In the genomic region with DNA sequence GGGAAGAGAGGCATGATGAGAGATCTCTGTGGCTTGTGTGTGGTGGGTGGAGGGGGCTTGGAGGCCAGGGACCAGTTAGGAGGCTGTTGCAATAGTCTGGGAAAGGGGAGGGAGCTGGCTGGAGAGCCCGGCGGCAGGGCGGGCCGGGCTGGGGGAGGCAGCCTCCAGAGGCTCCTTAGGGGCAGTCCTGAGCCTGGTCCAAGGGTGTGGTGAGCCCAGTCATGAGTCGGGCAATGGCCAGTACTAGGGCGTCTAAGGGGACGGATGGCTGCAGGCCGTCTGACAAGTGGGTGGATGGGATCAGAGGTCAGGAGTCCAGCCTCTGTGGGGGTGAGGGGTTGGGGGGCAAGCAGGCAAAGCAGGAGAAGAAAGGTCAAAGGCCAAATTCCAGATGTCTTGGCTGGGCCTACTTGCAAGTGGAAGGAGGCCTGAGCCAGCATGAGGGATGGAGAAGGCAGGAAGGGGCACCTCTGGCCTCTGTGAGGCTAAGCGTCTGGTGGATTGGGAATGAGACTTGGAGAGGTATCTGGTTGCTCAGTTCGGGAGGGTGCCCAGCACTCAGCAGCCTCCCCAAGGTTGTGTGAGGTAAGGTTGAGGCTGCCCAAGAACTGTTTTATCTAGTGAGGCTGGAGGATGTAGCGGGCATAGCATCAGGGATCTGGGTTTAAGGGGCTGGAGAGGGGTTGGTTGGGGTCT, we compare ENCODE assay signal across 16 cellular contexts. TPM values are rescaled to one million over a fixed set of nuclear protein-coding genes. Genes with fewer than 3 reads are reported as not detected.
DNase-seq lines count a peak whose midpoint lies in the region; FAIRE-seq and TF ChIP-seq lines count a peak whose summit lies in the region.
"Had no signal": no experiment of that assay in that cellular context is flagged by ENCODE, and none has a peak within 500 bp of the region (broad histone marks: within the 10 kb centered on the region; RNA-seq: fewer than 3 reads in every experiment).

No MANE protein-coding gene starts in this region.

- no peak overlapping the region for H3K4me3 ChIP-seq in GM23248
- H3K4me3 ChIP-seq in coronary artery = no peak overlapping the region
- H3K4me3 ChIP-seq in kidney (ENCODE audit: low read length in 2 of 2) = no peak overlapping the region
- H3K4me3 ChIP-seq in suprapubic skin = no peak overlapping the region
- H3K4me3 ChIP-seq: Peyer's patch had no signal

- peak overlapping the region; percentile 63 for H2AFZ ChIP-seq in GM23248

- H3K36me3 ChIP-seq in GM23248 (ENCODE audit: low read depth) (no peaks in the 10 kb centered on the region), kidney (ENCODE audit: control insufficient read depth in 1 of 2, insufficient read depth in 2 of 2, low read length in 2 of 2) (no peaks in the 10 kb centered on the region), suprapubic skin (no peaks in the 10 kb centered on the region)
- H3K36me3 ChIP-seq: Peyer's patch had no signal

- no peak overlapping the region for H3K4me2 ChIP-seq in GM23248 (ENCODE audit: unreplicated experiment)

- TF ChIP-seq CTCF in coronary artery (IDR thresholded peaks at IDR 0.05) = no peak
- no peak for TF ChIP-seq CTCF in kidney (IDR thresholded peaks at IDR 0.05; ENCODE audit: borderline replicate concordance, extremely low read depth, insufficient read depth)
- no peak for TF ChIP-seq CTCF in suprapubic skin (IDR thresholded peaks at IDR 0.05)
- no peak for TF ChIP-seq CTCF in GM10266 (IDR thresholded peaks at IDR 0.05; ENCODE audit: control insufficient read depth, insufficient read depth, low read depth, missing control alignments)

- 27 to 68% methylated on average over 3 to 11 of the region's 11 CpGs for WGBS in GM23248 (ENCODE audit: low coverage in 1 of 2, low lambda C conversion rate in 2 of 2, missing lambda C conversion rate in 2 of 2), 2 experiments
- WGBS in suprapubic skin = 49% methylated on average over 11 of the region's 11 CpGs

- no peak for TF ChIP-seq EP300 in suprapubic skin (IDR thresholded peaks at IDR 0.05)

- H3K4me1 ChIP-seq in GM23248 (ENCODE audit: insufficient read depth) (peaks cover 57% of the 10 kb centered on the region), kidney (ENCODE audit: control insufficient read depth in 1 of 2, insufficient read depth in 1 of 2, low read depth in 1 of 2, low read length in 2 of 2) (peaks cover 2 to 16% of the 10 kb centered on the region in 2 donors), suprapubic skin (peaks cover 65% of the 10 kb centered on the region)

- H3K27me3 ChIP-seq in GM23248 (replicated peaks; ENCODE audit: insufficient read depth) (no peaks in the 10 kb centered on the region), suprapubic skin (no peaks in the 10 kb centered on the region)
- H3K27me3 ChIP-seq: Peyer's patch had no signal

- peaks cover 37% of the 10 kb centered on the region for H3F3A ChIP-seq in GM23248 (ENCODE audit: insufficient read depth)

- no peaks in the 10 kb centered on the region for H3K79me2 ChIP-seq in GM23248 (ENCODE audit: insufficient read depth)

- intact Hi-C loops in kidney (cut with DNase I) = no loop called here

- H3K9me3 ChIP-seq in GM23248 (ENCODE audit: low read depth) = no peaks in the 10 kb centered on the region
- H3K9me3 ChIP-seq in kidney (ENCODE audit: control insufficient read depth in 1 of 2, low read length in 2 of 2) = no peaks in the 10 kb centered on the region
- H3K9me3 ChIP-seq in suprapubic skin = no peaks in the 10 kb centered on the region
- H3K9me3 ChIP-seq: Peyer's patch had no signal

- H3K9me2 ChIP-seq in GM23248 (ENCODE audit: insufficient read depth) = no peaks in the 10 kb centered on the region

- no peak for FAIRE-seq in kidney (lab: Jason Lieb, UNC)

- peak overlapping the region; percentile 76 for H3K27ac ChIP-seq in GM23248
- peak overlapping the region in 1 of 2 donors; percentile 56 for H3K27ac ChIP-seq in coronary artery
- H3K27ac ChIP-seq in kidney (ENCODE audit: low read depth in 2 of 2, low read length in 2 of 2) = no peak overlapping the region
- H3K27ac ChIP-seq in suprapubic skin = peak overlapping the region; percentile 36
- H3K27ac ChIP-seq: Peyer's patch had no signal

- H4K20me1 ChIP-seq in GM23248 (ENCODE audit: insufficient read depth) = no peaks in the 10 kb centered on the region

- peak; percentile 82 for DNase-seq in GM23248
- DNase-seq in coronary artery (ENCODE audit: low spot score) = peak; percentile 81
- peak; percentile 89 for DNase-seq in kidney
- DNase-seq in suprapubic skin (ENCODE audit: low spot score in 2 of 2) = peak; percentile 84 to 88
- DNase-seq in effector CD4-positive, alpha-beta T cell = no peak
- no peak for DNase-seq in GM10266 (ENCODE audit: extremely low spot score)
- DNase-seq in midbrain (lab: John Stamatoyannopoulos, UW) = no peak
- DNase-seq in NCI-H446 (lab: John Stamatoyannopoulos, UW) = no peak
- DNase-seq: activated CD4-positive, alpha-beta T cell treated with anti-CD3 and anti-CD28 coated beads for 1 hour; activated T-cell treated with anti-CD3 and anti-CD28 coated beads for 4 hours; amniotic stem cell; cortex of kidney; Kasumi-1; NCI-H1694 treated with DMSO at 0.1 percent for 48 hours; NCI-H526; Peyer's patch had no signal

- in situ Hi-C loops in GM23248 (cut with MboI) = no loop called here

- peak overlapping the region; percentile 51 for H3K9ac ChIP-seq in GM23248
- H3K9ac ChIP-seq in kidney (ENCODE audit: low read length in 2 of 2) = no peak overlapping the region

- TF ChIP-seq POLR2A in suprapubic skin (IDR thresholded peaks at IDR 0.05) = no peak

RNA-seq across cellular contexts. Expression of a gene that starts 6.0 kb away (rescaled TPM):
- total RNA-seq in GM23248 (2014; rRNA removed; shearing (Covaris generic)) = 212 and 230 TPM in 2 replicates
- polyA plus RNA-seq in GM23248 (2016; fragmentation: Nextera tagmentation; extraction: Ambion mirVana) = 616 and 629 TPM in 2 replicates
- total RNA-seq in kidney = 22.9 TPM
- polyA plus RNA-seq in kidney (ENCODE audit: insufficient read depth, low read depth, low replicate concordance) = 14.8 TPM
- 10 to 100 TPM in 2 of 4 donors, 1 to 10 TPM in 2; 5.9 to 32.6 (median 19.2) TPM for total RNA-seq in suprapubic skin

RNA-seq across cellular contexts. Expression of a gene that starts 13.4 kb away (rescaled TPM):
- total RNA-seq in GM23248 (2014; rRNA removed; shearing (Covaris generic)) = 37.7 and 44.0 TPM in 2 replicates
- polyA plus RNA-seq in GM23248 (2016; fragmentation: Nextera tagmentation; extraction: Ambion mirVana) = 16.8 and 19.1 TPM in 2 replicates
- total RNA-seq in kidney = 9.2 TPM
- polyA plus RNA-seq in kidney (ENCODE audit: insufficient read depth, low read depth, low replicate concordance) = 2.3 TPM
- total RNA-seq in suprapubic skin = 10 to 100 TPM; 40.3 to 73.6 (median 60.3) TPM

RNA-seq across cellular contexts. Expression of a gene that starts 22.0 kb away (rescaled TPM):
- total RNA-seq in GM23248 (2014; rRNA removed; shearing (Covaris generic)) = 48.7 and 65.9 TPM in 2 replicates
- polyA plus RNA-seq in GM23248 (2016; fragmentation: Nextera tagmentation; extraction: Ambion mirVana) (45.9 and 46.2 TPM in 2 replicates), kidney (ENCODE audit: insufficient read depth, low read depth, low replicate concordance) (69.7 TPM)
- total RNA-seq in kidney (32.8 TPM), suprapubic skin (10 to 100 TPM; 45.7 to 60.3 (median 57.3) TPM)

RNA-seq across cellular contexts. Expression of a gene that starts 24.5 kb away (rescaled TPM):
- 32.0 and 45.3 TPM in 2 replicates for total RNA-seq in GM23248 (2014; rRNA removed; shearing (Covaris generic))
- polyA plus RNA-seq in GM23248 (2016; fragmentation: Nextera tagmentation; extraction: Ambion mirVana) = 23.9 and 26.0 TPM in 2 replicates
- 21.7 TPM for total RNA-seq in kidney
- polyA plus RNA-seq in kidney (ENCODE audit: insufficient read depth, low read depth, low replicate concordance) = 59.9 TPM
- 10 to 100 TPM; 14.4 to 31.9 (median 20.6) TPM for total RNA-seq in suprapubic skin

RNA-seq across cellular contexts. Expression of a gene that starts 31.2 kb away (rescaled TPM):
- total RNA-seq in GM23248 (2014; rRNA removed; shearing (Covaris generic)) = 0.54 TPM in 1 of 2 replicates, not detected in the other
- 0.19 and 0.33 TPM in 2 replicates for polyA plus RNA-seq in GM23248 (2016; fragmentation: Nextera tagmentation; extraction: Ambion mirVana)
- total RNA-seq in kidney = 0.19 TPM
- polyA plus RNA-seq in kidney (ENCODE audit: insufficient read depth, low read depth, low replicate concordance) = not detected
- not detected for total RNA-seq in suprapubic skin

Comparison
In these comparisons a context has a peak if more than half of its experiments do, and no peak if none do; other contexts are left out.
1. DNase-seq: peak in GM23248 (single experiment), coronary artery (single experiment), kidney (single experiment) and suprapubic skin (2 of 2); none in effector CD4-positive, alpha-beta T cell (single experiment), GM10266 (single experiment), midbrain (single experiment) and NCI-H446 (0 of 2).
2. H3K27ac ChIP-seq: peak in GM23248 (single experiment) and suprapubic skin (single experiment); none in kidney (0 of 2).